In the genomic region with DNA sequence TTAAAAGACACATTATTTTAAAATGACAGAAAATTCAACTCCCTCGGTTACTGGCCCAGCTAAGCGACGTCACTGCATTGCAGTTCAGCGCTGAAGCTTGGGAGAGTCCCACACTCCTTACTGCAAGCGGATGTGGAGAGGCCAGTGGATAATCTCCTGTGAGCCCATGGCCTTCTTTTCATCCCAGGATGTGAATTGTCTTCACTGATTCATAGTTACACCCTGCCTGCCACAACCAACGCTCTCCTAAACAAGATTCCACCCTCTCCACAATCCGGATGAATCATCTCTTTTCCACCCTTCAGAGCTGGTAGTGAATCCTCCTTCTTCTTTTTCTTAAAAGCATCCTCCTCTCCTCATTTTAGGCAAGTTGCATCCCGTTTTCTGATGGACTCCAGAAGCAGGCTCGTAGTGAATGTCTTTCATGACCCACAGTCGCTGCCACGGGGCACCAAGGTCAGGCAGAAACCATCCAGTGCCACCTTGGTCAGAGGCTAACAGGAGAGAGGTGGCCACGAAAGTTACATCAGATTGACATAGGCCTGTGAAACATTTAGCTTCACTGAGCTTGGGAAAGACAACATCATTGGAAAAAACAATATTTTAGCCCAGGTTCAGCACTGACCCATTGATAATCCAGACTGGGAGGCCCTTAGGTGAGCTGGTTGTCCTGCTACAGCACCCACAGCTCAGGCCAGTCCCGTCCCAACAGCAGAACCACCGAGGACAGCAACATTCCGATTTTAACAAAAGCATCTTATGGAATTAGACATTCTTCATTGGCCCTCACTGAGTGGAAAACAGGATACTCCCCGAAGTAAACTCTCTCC, we compare ENCODE assay signal across 14 cellular contexts. TPM values are rescaled to one million over a fixed set of nuclear protein-coding genes. Genes with fewer than 3 reads are reported as not detected.
DNase-seq lines count a peak whose midpoint lies in the region; ATAC-seq and TF ChIP-seq lines count a peak whose summit lies in the region.
"Had no signal": no experiment of that assay in that cellular context is flagged by ENCODE, and none has a peak within 500 bp of the region (broad histone marks: within the 10 kb centered on the region; RNA-seq: fewer than 3 reads in every experiment).

No MANE protein-coding gene starts in this region.

- no peak overlapping the region for H3K4me3 ChIP-seq in psoas muscle

- peaks cover 18% of the 10 kb centered on the region for H3K4me1 Mint-ChIP-seq in activated T-cell treated with anti-CD3 and anti-CD28 coated beads, Interleukin-2, amount 50 U/mL, for 4 hours (ENCODE audit: low read depth)
- H3K4me1 Mint-ChIP-seq in activated T-cell treated with anti-CD3 and anti-CD28 coated beads, Interleukin-2, amount 50 U/mL, for 24 hours (ENCODE audit: low read depth) = peaks cover 20% of the 10 kb centered on the region
- peaks cover 12% of the 10 kb centered on the region for H3K4me1 Mint-ChIP-seq in osteocyte (ENCODE audit: unreplicated experiment)

- no peak for TF ChIP-seq CTCF in osteocyte (IDR thresholded peaks at IDR 0.05)
- no peak for TF ChIP-seq CTCF in psoas muscle (IDR thresholded peaks at IDR 0.05)

- ATAC-seq in activated T-cell treated with anti-CD3 and anti-CD28 coated beads, Interleukin-2, amount 50 U/mL, for 4 hours = no peak
- ATAC-seq in psoas muscle (no peak), GM18502 (IDR thresholded peaks at IDR 0.05; ENCODE audit: poor library complexity, unreplicated experiment) (no peak)
- ATAC-seq: activated CD4-positive, CD25-positive, alpha-beta regulatory T cell treated with anti-CD3 and anti-CD28 coated beads, Interleukin-2, amount 50 U/mL, for 24 hours had no signal

- no peaks in the 10 kb centered on the region for H3K9me3 Mint-ChIP-seq in activated T-cell treated with anti-CD3 and anti-CD28 coated beads, Interleukin-2, amount 50 U/mL, for 4 hours
- H3K9me3 Mint-ChIP-seq in activated T-cell treated with anti-CD3 and anti-CD28 coated beads, Interleukin-2, amount 50 U/mL, for 24 hours = no peaks in the 10 kb centered on the region
- H3K9me3 Mint-ChIP-seq in osteocyte (ENCODE audit: unreplicated experiment) = no peaks in the 10 kb centered on the region
- H3K9me3 Mint-ChIP-seq: memory B cell had no signal

- H3K4me1 ChIP-seq in psoas muscle = peaks cover 26% of the 10 kb centered on the region

- H3K36me3 ChIP-seq in psoas muscle (ENCODE audit: insufficient read depth in 1 of 2, low read depth in 1 of 2) = no peaks in the 10 kb centered on the region
- H3K36me3 ChIP-seq: right atrium auricular region had no signal

- intact Hi-C loops in psoas muscle (cut with DNase I) = no loop called here

- H3K27ac ChIP-seq in psoas muscle = no peak overlapping the region
- H3K27ac ChIP-seq: right atrium auricular region had no signal

- peaks cover 2 to 62% (median 31%) of the 10 kb centered on the region in 3 donors for H3K27me3 ChIP-seq in psoas muscle (ENCODE audit: insufficient read depth in 3 of 3, low read length in 2 of 3)

- no peaks in the 10 kb centered on the region for H3K9me3 ChIP-seq in psoas muscle
- H3K9me3 ChIP-seq: right atrium auricular region had no signal

- H3K36me3 Mint-ChIP-seq in activated T-cell treated with anti-CD3 and anti-CD28 coated beads, Interleukin-2, amount 50 U/mL, for 4 hours (ENCODE audit: insufficient read depth) = no peaks in the 10 kb centered on the region
- H3K36me3 Mint-ChIP-seq in activated T-cell treated with anti-CD3 and anti-CD28 coated beads, Interleukin-2, amount 50 U/mL, for 24 hours (ENCODE audit: low read depth) = no peaks in the 10 kb centered on the region
- H3K36me3 Mint-ChIP-seq in osteocyte (ENCODE audit: unreplicated experiment) = no peaks in the 10 kb centered on the region
- H3K36me3 Mint-ChIP-seq: memory B cell had no signal

- peak overlapping the region; percentile 5 for H3K4me3 Mint-ChIP-seq in activated T-cell treated with anti-CD3 and anti-CD28 coated beads, Interleukin-2, amount 50 U/mL, for 4 hours
- no peak overlapping the region for H3K4me3 Mint-ChIP-seq in activated T-cell treated with anti-CD3 and anti-CD28 coated beads, Interleukin-2, amount 50 U/mL, for 24 hours
- H3K4me3 Mint-ChIP-seq in osteocyte (ENCODE audit: unreplicated experiment) = no peak overlapping the region
- H3K4me3 Mint-ChIP-seq: memory B cell had no signal

- H3K27me3 Mint-ChIP-seq in activated T-cell treated with anti-CD3 and anti-CD28 coated beads, Interleukin-2, amount 50 U/mL, for 4 hours (ENCODE audit: low read depth) = peaks cover 46% of the 10 kb centered on the region
- H3K27me3 Mint-ChIP-seq in activated T-cell treated with anti-CD3 and anti-CD28 coated beads, Interleukin-2, amount 50 U/mL, for 24 hours = peaks cover 50% of the 10 kb centered on the region
- peaks cover 66% of the 10 kb centered on the region for H3K27me3 Mint-ChIP-seq in osteocyte (ENCODE audit: unreplicated experiment)

- WGBS in psoas muscle, 3 donors = 92 to 93% (median 92%) methylated on average over 16 of the region's 16 CpGs

- no peak overlapping the region for H3K27ac Mint-ChIP-seq in activated T-cell treated with anti-CD3 and anti-CD28 coated beads, Interleukin-2, amount 50 U/mL, for 24 hours
- H3K27ac Mint-ChIP-seq in osteocyte (ENCODE audit: unreplicated experiment) = no peak overlapping the region
- H3K27ac Mint-ChIP-seq: memory B cell had no signal

- DNase-seq in activated T-cell treated with anti-CD3 and anti-CD28 coated beads, Interleukin-2, amount 50 U/mL, for 4 hours = no peak
- DNase-seq in activated T-cell treated with anti-CD3 and anti-CD28 coated beads, Interleukin-2, amount 50 U/mL, for 24 hours = no peak
- DNase-seq in amniotic stem cell (lab: John Stamatoyannopoulos, UW) (peak; percentile 26), iris pigment epithelial cell (ENCODE audit: low read depth) (peak; percentile 47), osteocyte (ENCODE audit: extremely low spot score, unreplicated experiment) (no peak), psoas muscle (no peak), T1000 (lab: John Stamatoyannopoulos, UW) (no peak)
- DNase-seq: NCI-H2107, SHP77 had no signal

RNA-seq across cellular contexts. Expression of a gene that starts 2.0 kb away (rescaled TPM):
- total RNA-seq in activated T-cell treated with anti-CD3 and anti-CD28 coated beads, Interleukin-2, amount 50 U/mL, for 4 hours = 1 to 10 TPM; 2.4 to 4.8 (median 4.4) TPM
- total RNA-seq in osteocyte (0.27 TPM in 1 of 2 replicates, not detected in the other), psoas muscle (under 1 TPM in 2 of 4 donors, not detected in 2; 0.11 to 0.26 TPM)
- under 1 TPM; 0.07 to 0.47 (median 0.26) TPM for polyA plus RNA-seq in psoas muscle
- total RNA-seq: chondrocyte had no signal

RNA-seq across cellular contexts. Expression of a gene that starts 29.8 kb away (rescaled TPM):
- total RNA-seq in activated T-cell treated with anti-CD3 and anti-CD28 coated beads, Interleukin-2, amount 50 U/mL, for 4 hours = under 1 TPM; 0.08 to 0.53 (median 0.35) TPM
- not detected in 2 replicates for total RNA-seq in osteocyte
- under 1 TPM in 1 of 4 donors, not detected in 3; 0.06 TPM for total RNA-seq in psoas muscle
- polyA plus RNA-seq in psoas muscle = under 1 TPM in 1 of 3 donors, not detected in 2; 0.01 TPM

RNA-seq across cellular contexts. Expression of a gene that starts 41.4 kb away (rescaled TPM):
- 1 to 10 TPM; 3.1 to 5.1 (median 3.7) TPM for total RNA-seq in activated T-cell treated with anti-CD3 and anti-CD28 coated beads, Interleukin-2, amount 50 U/mL, for 4 hours
- total RNA-seq in osteocyte (not detected in 2 replicates), psoas muscle (not detected)
- polyA plus RNA-seq in psoas muscle = under 1 TPM in 1 of 3 donors, not detected in 2; 0.03 TPM
- total RNA-seq: chondrocyte, right atrium auricular region had no signal

Comparison
In these comparisons a context has a peak if more than half of its experiments do, and no peak if none do; other contexts are left out.
1. DNase-seq: peak in amniotic stem cell (single experiment) and iris pigment epithelial cell (single experiment); none in activated T-cell treated with anti-CD3 and anti-CD28 coated beads, Interleukin-2, amount 50 U/mL, for 4 hours (single experiment), activated T-cell treated with anti-CD3 and anti-CD28 coated beads, Interleukin-2, amount 50 U/mL, for 24 hours (single experiment), osteocyte (single experiment), psoas muscle (0 of 2) and T1000 (single experiment).